Comparison of ENCODE assay signal across 24 cellular contexts in the genomic region with DNA sequence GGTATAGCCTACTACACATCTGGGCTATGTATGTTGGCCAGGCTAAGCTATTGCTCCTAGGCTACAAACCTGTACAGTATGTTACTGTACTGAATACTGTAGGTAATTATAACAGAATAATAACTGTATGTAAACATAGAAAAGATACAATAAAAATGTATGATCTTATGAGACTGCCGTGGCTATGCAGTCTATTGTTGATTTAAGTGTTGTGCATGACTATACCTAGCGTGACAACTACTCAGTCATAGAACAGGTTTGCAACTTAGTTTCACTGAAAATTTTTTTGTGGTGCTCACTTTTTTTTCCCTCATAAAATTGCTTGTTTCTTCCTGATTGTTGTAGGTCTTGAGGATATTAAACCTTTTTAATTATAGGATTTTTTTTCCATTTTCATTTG. TPM values are rescaled to one million over a fixed set of nuclear protein-coding genes. Genes with fewer than 3 reads are reported as not detected.
DNase-seq lines count a peak whose midpoint lies in the region; ATAC-seq and TF ChIP-seq lines count a peak whose summit lies in the region.
"Had no signal": no experiment of that assay in that cellular context is flagged by ENCODE, and none has a peak within 500 bp of the region (broad histone marks: within the 10 kb centered on the region; RNA-seq: fewer than 3 reads in every experiment).

No MANE protein-coding gene starts in this region.

- H3K27me3 ChIP-seq in CD4-positive, CD25-positive, alpha-beta regulatory T cell (ENCODE audit: control insufficient read depth, insufficient read depth, low read length) = no peaks in the 10 kb centered on the region
- H3K27me3 ChIP-seq: BE2C, gastrocnemius medialis, testis had no signal

- CTCF ChIA-PET in activated CD4-positive, alpha-beta memory T cell treated with anti-CD3 and anti-CD28 coated beads for 36 hours (lab: Charles Lee) = interaction anchor here (1.2 to 1.7 kb wide), 4 partner anchors 19 to 303 kb away, joined by 3 to 10 read pairs (median 4); no protein-coding TSS in a partner anchor
- CTCF ChIA-PET in activated CD4-positive, alpha-beta memory T cell treated with anti-CD3 and anti-CD28 coated beads, Interleukin-2, amount 10 ng/mL, durations not matched to agents 7 days and 5 days (lab: Charles Lee) = no interaction called here

- H3K9me3 ChIP-seq in CD4-positive, CD25-positive, alpha-beta regulatory T cell (ENCODE audit: control insufficient read depth in 2 of 2, low read length in 2 of 2) = no peaks in the 10 kb centered on the region
- H3K9me3 ChIP-seq: BE2C, gastrocnemius medialis, lower lobe of right lung, testis had no signal

- no peaks in the 10 kb centered on the region for H3K36me3 ChIP-seq in CD4-positive, CD25-positive, alpha-beta regulatory T cell (ENCODE audit: control insufficient read depth, insufficient read depth, low read length)
- H3K36me3 ChIP-seq: BE2C, gastrocnemius medialis, lower lobe of right lung had no signal

- no peak for ATAC-seq in CD4-positive, CD25-positive, alpha-beta regulatory T cell (ENCODE audit: low read depth in 2 of 2)
- ATAC-seq in activated T-helper 17 cell treated with anti-CD3 and anti-CD28 coated beads, Interleukin-2, amount 50 U/mL, for 72 hours (replicated peaks) = no peak
- ATAC-seq in stimulated activated naive B cell treated with anti-CD40 and anti-IgM and Interleukin-4, amounts not matched to agents 10 μg/mL and 1 μg/mL and 100 μg/mL, for 72 hours (replicated peaks) = no peak
- ATAC-seq: gastrocnemius medialis, lower lobe of right lung had no signal

- DNase-seq in activated CD4-positive, alpha-beta memory T cell treated with anti-CD3 and anti-CD28 coated beads for 36 hours = no peak
- DNase-seq in activated CD4-positive, alpha-beta memory T cell treated with anti-CD3 and anti-CD28 coated beads, Interleukin-2, amount 10 ng/mL, durations not matched to agents 7 days and 5 days = no peak
- no peak for DNase-seq in CD4-positive, CD25-positive, alpha-beta regulatory T cell
- no peak for DNase-seq in mesothelial cell of epicardium (ENCODE audit: low spot score in 2 of 2, unreplicated experiment in 2 of 2)
- DNase-seq in occipital lobe (lab: John Stamatoyannopoulos, UW) = no peak
- no peak for DNase-seq in stimulated activated naive B cell treated with anti-CD40 and anti-IgM and Interleukin-4, amounts not matched to agents 10 μg/mL and 1 μg/mL and 100 μg/mL, for 72 hours
- DNase-seq: ACHN; activated CD4-positive, alpha-beta T cell treated with anti-CD3 and anti-CD28 coated beads, Interleukin-2, amount 50 U/mL, for 48 hours; activated gamma-delta T cell treated with Interleukin-2 at 50 U/mL for 16 hours; BE2C; CD8-positive, alpha-beta memory T cell; DMS 273 treated with DMSO at 0.1 percent for 48 hours; gastrocnemius medialis; kidney glomerular epithelial cell; lower lobe of right lung; NCI-H1092; NCI-H1694; NCI-H2171; SIG-M5; stimulated activated CD4-positive, alpha-beta T cell treated with anti-CD3 and anti-CD28 coated beads, Interleukin-15, amount 100 ng/mL, for 24 hours; stimulated activated naive CD4-positive, alpha-beta T cell; testis had no signal

- TF ChIP-seq CTCF in mesothelial cell of epicardium (IDR thresholded peaks at IDR 0.05; ENCODE audit: unreplicated experiment) = no peak

- H3K4me1 Mint-ChIP-seq in activated CD4-positive, alpha-beta memory T cell treated with anti-CD3 and anti-CD28 coated beads for 36 hours (ENCODE audit: low read depth) = peaks cover 66% of the 10 kb centered on the region
- peaks cover 35% of the 10 kb centered on the region for H3K4me1 Mint-ChIP-seq in activated CD4-positive, alpha-beta memory T cell treated with anti-CD3 and anti-CD28 coated beads, Interleukin-2, amount 10 ng/mL, durations not matched to agents 7 days and 5 days
- H3K4me1 Mint-ChIP-seq in CD4-positive, CD25-positive, alpha-beta regulatory T cell = peaks cover 35 to 69% (median 51%) of the 10 kb centered on the region in 4 donors
- H3K4me1 Mint-ChIP-seq in activated T-helper 17 cell treated with anti-CD3 and anti-CD28 coated beads, Interleukin-2, amount 50 U/mL, for 72 hours = peaks cover 18% of the 10 kb centered on the region
- peaks cover 5% of the 10 kb centered on the region for H3K4me1 Mint-ChIP-seq in mesothelial cell of epicardium
- peaks cover 15 to 41% of the 10 kb centered on the region in 2 donors for H3K4me1 Mint-ChIP-seq in stimulated activated naive B cell treated with anti-CD40 and anti-IgM and Interleukin-4, amounts not matched to agents 10 μg/mL and 1 μg/mL and 100 μg/mL, for 72 hours

- H3K36me3 Mint-ChIP-seq in activated CD4-positive, alpha-beta memory T cell treated with anti-CD3 and anti-CD28 coated beads for 36 hours = peaks cover 9% of the 10 kb centered on the region
- peaks cover 17% of the 10 kb centered on the region for H3K36me3 Mint-ChIP-seq in activated CD4-positive, alpha-beta memory T cell treated with anti-CD3 and anti-CD28 coated beads, Interleukin-2, amount 10 ng/mL, durations not matched to agents 7 days and 5 days (ENCODE audit: low read depth)
- no peaks in the 10 kb centered on the region for H3K36me3 Mint-ChIP-seq in CD4-positive, CD25-positive, alpha-beta regulatory T cell
- H3K36me3 Mint-ChIP-seq in activated T-helper 17 cell treated with anti-CD3 and anti-CD28 coated beads, Interleukin-2, amount 50 U/mL, for 72 hours (ENCODE audit: low read depth) = peaks cover 45% of the 10 kb centered on the region
- H3K36me3 Mint-ChIP-seq in mesothelial cell of epicardium = peaks cover 2% of the 10 kb centered on the region
- H3K36me3 Mint-ChIP-seq in stimulated activated naive B cell treated with anti-CD40 and anti-IgM and Interleukin-4, amounts not matched to agents 10 μg/mL and 1 μg/mL and 100 μg/mL, for 72 hours = peaks cover 4 to 9% of the 10 kb centered on the region in 2 donors

- peaks cover 43% of the 10 kb centered on the region for H3K4me1 ChIP-seq in CD4-positive, CD25-positive, alpha-beta regulatory T cell (ENCODE audit: control insufficient read depth, insufficient read depth, low read length, poor library complexity, severe bottlenecking)
- H3K4me1 ChIP-seq: BE2C, testis had no signal

- H3K27ac Mint-ChIP-seq in activated CD4-positive, alpha-beta memory T cell treated with anti-CD3 and anti-CD28 coated beads for 36 hours = peak overlapping the region; percentile 90
- no peak overlapping the region for H3K27ac Mint-ChIP-seq in activated CD4-positive, alpha-beta memory T cell treated with anti-CD3 and anti-CD28 coated beads, Interleukin-2, amount 10 ng/mL, durations not matched to agents 7 days and 5 days
- H3K27ac Mint-ChIP-seq in CD4-positive, CD25-positive, alpha-beta regulatory T cell = peak overlapping the region in 2 of 3 donors; percentile 65 to 76
- H3K27ac Mint-ChIP-seq in activated T-helper 17 cell treated with anti-CD3 and anti-CD28 coated beads, Interleukin-2, amount 50 U/mL, for 72 hours = peak overlapping the region; percentile 89
- peak overlapping the region; percentile 30 for H3K27ac Mint-ChIP-seq in mesothelial cell of epicardium
- H3K27ac Mint-ChIP-seq in stimulated activated naive B cell treated with anti-CD40 and anti-IgM and Interleukin-4, amounts not matched to agents 10 μg/mL and 1 μg/mL and 100 μg/mL, for 72 hours = no peak overlapping the region
- H3K27ac Mint-ChIP-seq: nephron had no signal

- H3K27me3 Mint-ChIP-seq in activated CD4-positive, alpha-beta memory T cell treated with anti-CD3 and anti-CD28 coated beads for 36 hours = no peaks in the 10 kb centered on the region
- no peaks in the 10 kb centered on the region for H3K27me3 Mint-ChIP-seq in activated CD4-positive, alpha-beta memory T cell treated with anti-CD3 and anti-CD28 coated beads, Interleukin-2, amount 10 ng/mL, durations not matched to agents 7 days and 5 days
- H3K27me3 Mint-ChIP-seq in CD4-positive, CD25-positive, alpha-beta regulatory T cell = no peaks in the 10 kb centered on the region
- no peaks in the 10 kb centered on the region for H3K27me3 Mint-ChIP-seq in activated T-helper 17 cell treated with anti-CD3 and anti-CD28 coated beads, Interleukin-2, amount 50 U/mL, for 72 hours
- H3K27me3 Mint-ChIP-seq in mesothelial cell of epicardium (ENCODE audit: low read depth) = no peaks in the 10 kb centered on the region
- no peaks in the 10 kb centered on the region for H3K27me3 Mint-ChIP-seq in stimulated activated naive B cell treated with anti-CD40 and anti-IgM and Interleukin-4, amounts not matched to agents 10 μg/mL and 1 μg/mL and 100 μg/mL, for 72 hours
- H3K27me3 Mint-ChIP-seq: CD8-positive, alpha-beta memory T cell had no signal

- H3K27ac ChIP-seq in CD4-positive, CD25-positive, alpha-beta regulatory T cell (ENCODE audit: insufficient read depth, low read length, poor library complexity, severe bottlenecking) = no peak overlapping the region
- H3K27ac ChIP-seq: lower lobe of right lung, testis had no signal

- no peak overlapping the region for H3K4me3 Mint-ChIP-seq in activated CD4-positive, alpha-beta memory T cell treated with anti-CD3 and anti-CD28 coated beads for 36 hours
- no peak overlapping the region for H3K4me3 Mint-ChIP-seq in activated CD4-positive, alpha-beta memory T cell treated with anti-CD3 and anti-CD28 coated beads, Interleukin-2, amount 10 ng/mL, durations not matched to agents 7 days and 5 days
- H3K4me3 Mint-ChIP-seq in CD4-positive, CD25-positive, alpha-beta regulatory T cell = no peak overlapping the region
- H3K4me3 Mint-ChIP-seq in activated T-helper 17 cell treated with anti-CD3 and anti-CD28 coated beads, Interleukin-2, amount 50 U/mL, for 72 hours = peak overlapping the region; percentile 61
- H3K4me3 Mint-ChIP-seq in mesothelial cell of epicardium = no peak overlapping the region
- no peak overlapping the region for H3K4me3 Mint-ChIP-seq in stimulated activated naive B cell treated with anti-CD40 and anti-IgM and Interleukin-4, amounts not matched to agents 10 μg/mL and 1 μg/mL and 100 μg/mL, for 72 hours
- H3K4me3 Mint-ChIP-seq: CD8-positive, alpha-beta memory T cell; nephron had no signal

- no peaks in the 10 kb centered on the region for H3K9me3 Mint-ChIP-seq in activated CD4-positive, alpha-beta memory T cell treated with anti-CD3 and anti-CD28 coated beads for 36 hours
- no peaks in the 10 kb centered on the region for H3K9me3 Mint-ChIP-seq in activated CD4-positive, alpha-beta memory T cell treated with anti-CD3 and anti-CD28 coated beads, Interleukin-2, amount 10 ng/mL, durations not matched to agents 7 days and 5 days
- H3K9me3 Mint-ChIP-seq in CD4-positive, CD25-positive, alpha-beta regulatory T cell = no peaks in the 10 kb centered on the region
- H3K9me3 Mint-ChIP-seq in activated T-helper 17 cell treated with anti-CD3 and anti-CD28 coated beads, Interleukin-2, amount 50 U/mL, for 72 hours = no peaks in the 10 kb centered on the region
- H3K9me3 Mint-ChIP-seq in mesothelial cell of epicardium = no peaks in the 10 kb centered on the region
- no peaks in the 10 kb centered on the region for H3K9me3 Mint-ChIP-seq in stimulated activated naive B cell treated with anti-CD40 and anti-IgM and Interleukin-4, amounts not matched to agents 10 μg/mL and 1 μg/mL and 100 μg/mL, for 72 hours
- H3K9me3 Mint-ChIP-seq: CD8-positive, alpha-beta memory T cell; nephron had no signal

- POLR2A ChIA-PET in activated CD4-positive, alpha-beta memory T cell treated with anti-CD3 and anti-CD28 coated beads for 36 hours (lab: Charles Lee) = interaction anchor here (1.8 kb wide), 1 partner anchor 59 kb away, joined by 5 read pairs; no protein-coding TSS in a partner anchor
- POLR2A ChIA-PET in activated CD4-positive, alpha-beta memory T cell treated with anti-CD3 and anti-CD28 coated beads, Interleukin-2, amount 10 ng/mL, durations not matched to agents 7 days and 5 days (lab: Charles Lee) = no interaction called here

- no peak overlapping the region for H3K4me3 ChIP-seq in CD4-positive, CD25-positive, alpha-beta regulatory T cell (ENCODE audit: low read depth, low read length)
- H3K4me3 ChIP-seq: gastrocnemius medialis, lower lobe of right lung, testis had no signal

- intact Hi-C loops in activated CD4-positive, alpha-beta memory T cell treated with anti-CD3 and anti-CD28 coated beads for 36 hours (cut with micrococcal nuclease) = no loop called here

RNA-seq across cellular contexts. Expression of a gene that starts 25.9 kb away (rescaled TPM):
- total RNA-seq in activated CD4-positive, alpha-beta memory T cell treated with anti-CD3 and anti-CD28 coated beads for 36 hours = 10 to 100 TPM; 90.5 to 94.1 TPM
- total RNA-seq in activated CD4-positive, alpha-beta memory T cell treated with anti-CD3 and anti-CD28 coated beads, Interleukin-2, amount 10 ng/mL, durations not matched to agents 7 days and 5 days = 10 to 100 TPM; 87.0 to 92.9 TPM
- 80.0 TPM for total RNA-seq in CD4-positive, CD25-positive, alpha-beta regulatory T cell
- 10 to 100 TPM; 21.3 to 41.8 (median 28.5) TPM for polyA plus RNA-seq in CD4-positive, CD25-positive, alpha-beta regulatory T cell
- total RNA-seq in activated T-helper 17 cell treated with anti-CD3 and anti-CD28 coated beads, Interleukin-2, amount 50 U/mL, for 72 hours = 100 to 1,000 TPM in 1 of 2 donors, 10 to 100 TPM in 1; 77.3 to 108 TPM
- total RNA-seq in mesothelial cell of epicardium (62.2 to 63.9 TPM (median 63.5 TPM) in 3 replicates), occipital lobe (48.8 TPM)

Comparison
In these comparisons a context has a peak if more than half of its experiments do, and no peak if none do; other contexts are left out.
1. H3K27ac Mint-ChIP-seq: peak in activated CD4-positive, alpha-beta memory T cell treated with anti-CD3 and anti-CD28 coated beads for 36 hours (single experiment), CD4-positive, CD25-positive, alpha-beta regulatory T cell (2 of 3), activated T-helper 17 cell treated with anti-CD3 and anti-CD28 coated beads, Interleukin-2, amount 50 U/mL, for 72 hours (single experiment) and mesothelial cell of epicardium (single experiment); none in activated CD4-positive, alpha-beta memory T cell treated with anti-CD3 and anti-CD28 coated beads, Interleukin-2, amount 10 ng/mL, durations not matched to agents 7 days and 5 days (single experiment) and stimulated activated naive B cell treated with anti-CD40 and anti-IgM and Interleukin-4, amounts not matched to agents 10 μg/mL and 1 μg/mL and 100 μg/mL, for 72 hours (single experiment).